Comparison of ENCODE assay signal across 1 cellular context in genomic region chr14:54440870-54441868, GRCh38.
A peak's percentile ranks its signal among the peaks of the same experiment; 100 is the strongest.
TF ChIP-seq lines count a peak whose summit lies in the region.

TSS of gene CNIH1 (minus strand) at chr14:54441374. CDS start at chr14:54441327, 47 bp downstream.

TF ChIP-seq in HCT116, 20 proteins besides CTCF, POLR2A, EP300 and RAD21 (continued from another document):
- TF ChIP-seq ZBTB33 (IDR thresholded peaks at IDR 0.05; ENCODE audit: extremely low read depth, insufficient replicate concordance, low read length): no peak
- no peak for TF ChIP-seq SP1 (IDR thresholded peaks at IDR 0.05; ENCODE audit: low read depth)
- TF ChIP-seq MAX (IDR thresholded peaks at IDR 0.05): peak; percentile 46; the same call in 1 of the 2 replicates
- no peak for TF ChIP-seq ZNF274 (IDR thresholded peaks at IDR 0.05; ENCODE audit: low read depth, low read length)
- TF ChIP-seq ELF1 (IDR thresholded peaks at IDR 0.05; ENCODE audit: borderline replicate concordance, low read depth): no peak
- peak; percentile 56; the same call in 1 of the 2 replicates for TF ChIP-seq SIN3A (IDR thresholded peaks at IDR 0.05; ENCODE audit: low read depth)
- no peak for TF ChIP-seq FOSL1 (IDR thresholded peaks at IDR 0.05; ENCODE audit: low read depth)
- no peak for TF ChIP-seq EZH2phosphoT487 (IDR thresholded peaks at IDR 0.05; ENCODE audit: borderline replicate concordance)
- TF ChIP-seq TCF7L2 (IDR thresholded peaks at IDR 0.05; ENCODE audit: borderline replicate concordance, extremely low read depth, insufficient read depth, insufficient read length): no peak
